In the genomic region with DNA sequence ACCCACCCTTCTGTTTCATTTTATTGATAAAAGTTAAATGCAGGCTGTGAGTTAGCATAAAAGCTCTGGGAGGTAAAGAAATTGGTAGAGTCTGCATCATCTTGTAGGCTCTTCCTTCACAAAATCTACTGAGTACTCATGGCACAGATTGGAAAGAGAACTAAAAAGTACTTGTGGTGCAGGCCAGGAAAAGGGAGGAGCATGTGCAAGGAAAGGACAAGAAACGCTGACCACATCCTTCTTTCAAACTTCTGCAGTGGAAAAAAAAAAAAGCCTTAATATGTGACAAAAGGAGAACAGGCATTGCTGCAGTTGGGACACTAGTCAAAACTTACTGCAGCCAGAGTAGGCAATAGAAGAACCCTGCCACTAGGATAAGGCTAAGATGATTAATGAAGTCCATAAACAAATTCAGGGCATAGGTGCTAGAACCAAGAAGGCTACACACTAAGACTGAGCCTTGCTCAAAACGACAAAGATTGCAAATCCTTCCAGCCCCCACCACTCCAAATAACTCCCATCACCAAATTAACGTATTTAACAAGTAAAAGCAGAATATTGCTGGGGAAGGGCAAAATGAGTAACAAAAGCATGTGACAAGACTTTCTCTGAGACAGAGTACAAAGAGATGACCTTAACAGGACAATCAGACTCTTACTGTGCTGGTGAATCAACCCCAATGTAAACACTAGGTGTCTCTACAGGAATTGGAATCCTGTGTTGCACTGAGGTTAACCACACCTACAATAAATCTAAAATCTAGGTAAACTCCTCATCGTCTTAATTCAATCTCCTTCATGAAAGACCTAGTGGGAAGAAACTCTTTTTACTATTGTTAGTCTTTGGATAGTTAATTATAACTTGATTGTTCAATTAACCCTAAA, we compare ENCODE assay signal across 14 cellular contexts.
A peak's percentile ranks its signal among the peaks of the same experiment; 100 is the strongest.
DNase-seq lines count a peak whose midpoint lies in the region; TF ChIP-seq lines count a peak whose summit lies in the region.
"Had no signal": no experiment of that assay in that cellular context is flagged by ENCODE, and none has a peak within 500 bp of the region (broad histone marks: within the 10 kb centered on the region; RNA-seq: fewer than 3 reads in every experiment).

No MANE protein-coding gene starts in this region.

- H3K36me3 Mint-ChIP-seq in activated naive CD8-positive, alpha-beta T cell treated with anti-CD3 and anti-CD28 coated beads for 36 hours: no peaks in the 10 kb centered on the region
- no peaks in the 10 kb centered on the region for H3K36me3 Mint-ChIP-seq in activated T-cell treated with anti-CD3 and anti-CD28 coated beads, Interleukin-2, amount 50 U/mL, for 24 hours (ENCODE audit: low read depth)

- H3K4me3 Mint-ChIP-seq in activated naive CD8-positive, alpha-beta T cell treated with anti-CD3 and anti-CD28 coated beads for 36 hours: no peak overlapping the region
- no peak overlapping the region for H3K4me3 Mint-ChIP-seq in activated T-cell treated with anti-CD3 and anti-CD28 coated beads, Interleukin-2, amount 50 U/mL, for 24 hours

- H3K27ac Mint-ChIP-seq in activated naive CD8-positive, alpha-beta T cell treated with anti-CD3 and anti-CD28 coated beads for 36 hours: no peak overlapping the region
- no peak overlapping the region for H3K27ac Mint-ChIP-seq in activated T-cell treated with anti-CD3 and anti-CD28 coated beads, Interleukin-2, amount 50 U/mL, for 24 hours

- H3K4me1 Mint-ChIP-seq in activated naive CD8-positive, alpha-beta T cell treated with anti-CD3 and anti-CD28 coated beads for 36 hours: no peaks in the 10 kb centered on the region
- H3K4me1 Mint-ChIP-seq in activated T-cell treated with anti-CD3 and anti-CD28 coated beads, Interleukin-2, amount 50 U/mL, for 24 hours (ENCODE audit: low read depth): no peaks in the 10 kb centered on the region

- H3K27me3 Mint-ChIP-seq in activated naive CD8-positive, alpha-beta T cell treated with anti-CD3 and anti-CD28 coated beads for 36 hours: no peaks in the 10 kb centered on the region
- no peaks in the 10 kb centered on the region for H3K27me3 Mint-ChIP-seq in activated T-cell treated with anti-CD3 and anti-CD28 coated beads, Interleukin-2, amount 50 U/mL, for 24 hours

- TF ChIP-seq CTCF in epithelial cell of esophagus (IDR thresholded peaks at IDR 0.05; ENCODE audit: insufficient read depth, low read depth, low read length, missing control alignments): peak; percentile 59

- DNase-seq in NCI-H748 (lab: John Stamatoyannopoulos, UW; ENCODE audit: unreplicated experiment): peak; percentile 4
- DNase-seq in NCI-H748 treated with DMSO at 0.1 percent for 48 hours (lab: John Stamatoyannopoulos, UW): no peak
- peak; percentile 87 for DNase-seq in MV-4-11 (lab: John Stamatoyannopoulos, UW)
- peak; percentile 63 for DNase-seq in epithelial cell of esophagus (ENCODE audit: low read depth)
- DNase-seq in renal cortical epithelial cell (ENCODE audit: low read depth): peak; percentile 66
- no peak for DNase-seq in activated naive CD8-positive, alpha-beta T cell treated with anti-CD3 and anti-CD28 coated beads for 36 hours
- no peak for DNase-seq in stimulated activated CD4-positive, alpha-beta T cell treated with anti-CD3 and anti-CD28 coated beads, Interleukin-4, amount 100 ng/mL, for 4 hours
- DNase-seq in activated T-cell treated with anti-CD3 and anti-CD28 coated beads, Interleukin-2, amount 50 U/mL, for 24 hours: no peak
- DNase-seq: activated naive CD4-positive, alpha-beta T cell treated with anti-CD3 and anti-CD28 coated beads, Interleukin-2, amount 50 U/mL, for 16 hours; foreskin melanocyte; NCI-H2107; SJCRH30; stimulated activated CD4-positive, alpha-beta T cell treated with anti-CD3 and anti-CD28 coated beads, Interleukin-4, amount 100 ng/mL, for 24 hours had no signal

- H3K9me3 Mint-ChIP-seq in activated naive CD8-positive, alpha-beta T cell treated with anti-CD3 and anti-CD28 coated beads for 36 hours: peaks cover 12% of the 10 kb centered on the region
- peaks cover 25% of the 10 kb centered on the region for H3K9me3 Mint-ChIP-seq in activated T-cell treated with anti-CD3 and anti-CD28 coated beads, Interleukin-2, amount 50 U/mL, for 24 hours

- H3K4me3 ChIP-seq in epithelial cell of esophagus (ENCODE audit: low read length): no peak overlapping the region
- H3K4me3 ChIP-seq: coronary artery, SJCRH30 had no signal

Comparison
In these comparisons a context has a peak if more than half of its experiments do, and no peak if none do; other contexts are left out.
1. DNase-seq: peak in NCI-H748 (single experiment), MV-4-11 (single experiment), epithelial cell of esophagus (single experiment) and renal cortical epithelial cell (single experiment); none in NCI-H748 treated with DMSO at 0.1 percent for 48 hours (single experiment), activated naive CD8-positive, alpha-beta T cell treated with anti-CD3 and anti-CD28 coated beads for 36 hours (single experiment), stimulated activated CD4-positive, alpha-beta T cell treated with anti-CD3 and anti-CD28 coated beads, Interleukin-4, amount 100 ng/mL, for 4 hours (0 of 2) and activated T-cell treated with anti-CD3 and anti-CD28 coated beads, Interleukin-2, amount 50 U/mL, for 24 hours (single experiment).